In genomic region chr4:70739496-70740337, GRCh38 we compare ENCODE assay signal across 1 cellular context.
TF ChIP-seq lines count a peak whose summit lies in the region.

No MANE protein-coding gene starts in this region.

TF ChIP-seq in WTC11, 78 proteins besides CTCF, POLR2A, EP300 and RAD21 (continued from another document):
- TF ChIP-seq TP53 (CRISPR knock-in tag; IDR thresholded peaks at IDR 0.05) (no peak), E2F5 (CRISPR knock-in tag; IDR thresholded peaks at IDR 0.05) (no peak), NFYB (CRISPR knock-in tag; conservative IDR thresholded peaks at IDR 0.05; ENCODE audit: low read depth) (no peak), ARID4B (CRISPR knock-in tag; IDR thresholded peaks at IDR 0.05; ENCODE audit: borderline replicate concordance) (no peak), MAX (CRISPR knock-in tag; IDR thresholded peaks at IDR 0.05) (no peak), HMGXB4 (CRISPR knock-in tag; IDR thresholded peaks at IDR 0.05) (no peak), NR3C1 (CRISPR knock-in tag; conservative IDR thresholded peaks at IDR 0.05; ENCODE audit: low read depth) (no peak), KAT7 (CRISPR knock-in tag; IDR thresholded peaks at IDR 0.05; ENCODE audit: borderline replicate concordance) (no peak), SP1 (CRISPR knock-in tag; conservative IDR thresholded peaks at IDR 0.05) (no peak), ZNF317 (CRISPR knock-in tag; IDR thresholded peaks at IDR 0.05; ENCODE audit: borderline replicate concordance, low read depth) (no peak), NFATC4 (CRISPR knock-in tag; IDR thresholded peaks at IDR 0.05) (no peak)
